ENCODE assay signal across 2 cellular contexts in genomic region chr15:37015476-37015875, GRCh38.
TF ChIP-seq lines count a peak whose summit lies in the region.

No MANE protein-coding gene starts in this region.

TF ChIP-seq in GM23338, 12 proteins besides CTCF, POLR2A, EP300 and RAD21 (continued from another document):
- no peak for TF ChIP-seq ZNF462 (CRISPR knock-in tag; IDR thresholded peaks at IDR 0.05)

TF ChIP-seq in SK-N-SH, 30 proteins besides CTCF, POLR2A, EP300 and RAD21 (continued from another document):
- no peak for TF ChIP-seq FOSL2 (IDR thresholded peaks at IDR 0.05; ENCODE audit: borderline replicate concordance, low read depth)
- no peak for TF ChIP-seq RCOR1 (IDR thresholded peaks at IDR 0.05; ENCODE audit: low read length)
- no peak for TF ChIP-seq RFX5 (IDR thresholded peaks at IDR 0.05; ENCODE audit: low read length)
